ENCODE assay signal across 23 cellular contexts in genomic region chr13:112096959-112097358, GRCh38. TPM values are rescaled to one million over a fixed set of nuclear protein-coding genes. Genes with fewer than 3 reads are reported as not detected.
DNase-seq lines count a peak whose midpoint lies in the region; ATAC-seq, FAIRE-seq and TF ChIP-seq lines count a peak whose summit lies in the region.
"Had no signal": no experiment of that assay in that cellular context is flagged by ENCODE, and none has a peak within 500 bp of the region (broad histone marks: within the 10 kb centered on the region; RNA-seq: fewer than 3 reads in every experiment).

No MANE protein-coding gene starts in this region.

- H3K36me3 ChIP-seq in A673 (ENCODE audit: insufficient read depth, low read length, poor library complexity, severe bottlenecking): no peaks in the 10 kb centered on the region
- no peaks in the 10 kb centered on the region for H3K36me3 ChIP-seq in bronchial epithelial cell (ENCODE audit: control insufficient read depth, insufficient read depth, low read length)
- H3K36me3 ChIP-seq in neuronal stem cell (replicated peaks in 1 of 2; ENCODE audit: control insufficient read depth in 2 of 2, insufficient read depth in 2 of 2, low read length in 2 of 2): no peaks in the 10 kb centered on the region
- H3K36me3 ChIP-seq: HAP-1 had no signal

- intact Hi-C loops in A673 (cut with micrococcal nuclease; ENCODE audit: unreplicated experiment): loop anchor here (5.0 kb wide), 1 partner anchor 510 kb away; no protein-coding TSS in a partner anchor

- no peak overlapping the region for H3K4me2 ChIP-seq in neuronal stem cell (ENCODE audit: insufficient read depth, low read length, poor library complexity, severe bottlenecking)
- H3K4me2 ChIP-seq: A549, GM23338 had no signal

- H3K9me3 ChIP-seq in A673 (ENCODE audit: low read depth, low read length, poor library complexity, severe bottlenecking) (no peaks in the 10 kb centered on the region), neuronal stem cell (replicated peaks in 1 of 2; ENCODE audit: control insufficient read depth in 2 of 2, insufficient read depth in 1 of 2, low read depth in 1 of 2, low read length in 2 of 2) (no peaks in the 10 kb centered on the region)
- H3K9me3 ChIP-seq: A549, HAP-1 had no signal

- H2BK120ac ChIP-seq in neuronal stem cell (ENCODE audit: low read depth, low read length): no peak overlapping the region

- no peak overlapping the region for H2AFZ ChIP-seq in neuronal stem cell (ENCODE audit: low read length)
- H2AFZ ChIP-seq: GM23338 had no signal

- no peak overlapping the region for H3K23ac ChIP-seq in neuronal stem cell (ENCODE audit: low read depth, low read length, poor library complexity)

- peak overlapping the region; percentile 90 for H3K18ac ChIP-seq in neuronal stem cell (ENCODE audit: low read length)

- H3K27ac ChIP-seq in A673 (ENCODE audit: low read depth, low read length, poor library complexity, severe bottlenecking): peak overlapping the region; percentile 96
- no peak overlapping the region for H3K27ac ChIP-seq in neuronal stem cell (replicated peaks; ENCODE audit: low read length)
- H3K27ac ChIP-seq in caudate nucleus (ENCODE audit: low read depth, low read length): no peak overlapping the region
- H3K27ac ChIP-seq: A549 had no signal

- H3K4me1 ChIP-seq in A673 (ENCODE audit: insufficient read depth, low read length, poor library complexity, severe bottlenecking) (peaks cover 62% of the 10 kb centered on the region), neuronal stem cell (ENCODE audit: control insufficient read depth in 2 of 2, insufficient read depth in 1 of 2, low read depth in 1 of 2, low read length in 2 of 2) (peaks cover 16 to 19% of the 10 kb centered on the region in 2 donors)
- H3K4me1 ChIP-seq: A549, HAP-1 had no signal

- no peaks in the 10 kb centered on the region for H3K27me3 ChIP-seq in A673 (replicated peaks; ENCODE audit: insufficient read depth, low read depth, low read length, poor library complexity)
- H3K27me3 ChIP-seq in bronchial epithelial cell (ENCODE audit: control insufficient read depth, insufficient read depth, low read length): no peaks in the 10 kb centered on the region
- no peaks in the 10 kb centered on the region for H3K27me3 ChIP-seq in neuronal stem cell (ENCODE audit: control insufficient read depth in 3 of 3, insufficient read depth in 3 of 3, low read depth in 1 of 3, low read length in 3 of 3)

- POLR2A ChIA-PET in A673 (lab: Charles Lee; ENCODE audit: low non-redundant PET): no interaction called here

- TF ChIP-seq CTCF in A673 (conservative IDR thresholded peaks at IDR 0.05; ENCODE audit: low read depth, low read length) (no peak), bronchial epithelial cell (IDR thresholded peaks at IDR 0.05; ENCODE audit: insufficient read depth, low read length, severe bottlenecking) (no peak)

- no peaks in the 10 kb centered on the region for H3K79me1 ChIP-seq in neuronal stem cell (ENCODE audit: low read depth, low read length)

- peak overlapping the region; percentile 57 for H2BK15ac ChIP-seq in neuronal stem cell (ENCODE audit: low read length)

- no peak overlapping the region for H3K14ac ChIP-seq in neuronal stem cell (ENCODE audit: low read length)

- TSS peak; percentile 93 for BruUV-seq in A673 (replicated peaks; lab: Mats Ljungman, UMichigan)

- H4K91ac ChIP-seq in neuronal stem cell (ENCODE audit: low read depth, low read length, poor library complexity): no peak overlapping the region

- FAIRE-seq in bronchial epithelial cell (lab: Jason Lieb, UNC) (peak; percentile 58), urothelium cell line (lab: Jason Lieb, UNC) (peak; percentile 67)
- FAIRE-seq: A549, GM12891, GM18507, H54 had no signal

- DNase-seq in A673 (ENCODE audit: low spot score) (peak; percentile 21), bronchial epithelial cell (ENCODE audit: low read depth) (no peak), neuronal stem cell (ENCODE audit: low spot score) (no peak), urothelium cell line (ENCODE audit: low spot score) (no peak), GOT3 (lab: John Stamatoyannopoulos, UW) (no peak), caudate nucleus (lab: John Stamatoyannopoulos, UW) (no peak)
- DNase-seq: 8988T; C1 segment of cervical spinal cord; Calu3; CD4-positive, alpha-beta memory T cell; COR-L47; DMS53; GF-D8; HFFc6 had no signal

- no peak overlapping the region for H4K8ac ChIP-seq in neuronal stem cell (ENCODE audit: low read depth, low read length)

- peak overlapping the region; percentile 70 for H3K9ac ChIP-seq in neuronal stem cell (ENCODE audit: low read depth, low read length, poor library complexity)

- H2AK5ac ChIP-seq in neuronal stem cell (ENCODE audit: low read depth, low read length): no peak overlapping the region

- CTCF ChIA-PET in A673 (lab: Charles Lee): no interaction called here

- no peak for ATAC-seq in HG02840 (IDR thresholded peaks at IDR 0.05; ENCODE audit: low FRiP score, unreplicated experiment)
- ATAC-seq: A549 had no signal

- H2BK12ac ChIP-seq in neuronal stem cell (ENCODE audit: low read length): peak overlapping the region; percentile 85

- H3K4me3 ChIP-seq in A673 (ENCODE audit: low read depth, low read length, poor library complexity, severe bottlenecking): peak overlapping the region; percentile 3
- H3K4me3 ChIP-seq in bronchial epithelial cell (ENCODE audit: low read depth, low read length): no peak overlapping the region
- H3K4me3 ChIP-seq in neuronal stem cell (ENCODE audit: low read length in 2 of 2): no peak overlapping the region
- H3K4me3 ChIP-seq: A549, GM23338, HAP-1 had no signal

- H3K4ac ChIP-seq in neuronal stem cell (ENCODE audit: low read length): no peak overlapping the region

- no peak overlapping the region for H2BK5ac ChIP-seq in neuronal stem cell (ENCODE audit: low read length)

- no CpG with 5 or more reads among the region's 9 CpGs for WGBS in neuronal stem cell (ENCODE audit: extremely low coverage in 2 of 2, insufficient read length in 2 of 2, insufficient replicate concordance in 1 of 2), 2 donors

RNA-seq across cellular contexts. Expression of gene SOX1, which starts 30.0 kb away (rescaled TPM):
- total RNA-seq in A673 (2021): 47.7 and 56.6 TPM in 2 replicates
- total RNA-seq in bronchial epithelial cell: not detected in 2 replicates
- 12.8 TPM for polyA plus RNA-seq in neuronal stem cell (2013, experiment 1 of 2)
- polyA plus RNA-seq in neuronal stem cell (2013, experiment 2 of 2): 14.4 TPM
- total RNA-seq: Calu3; CD4-positive, alpha-beta memory T cell; G401; HFFc6 had no signal
- polyA plus RNA-seq: A549; BJ; CD4-positive, alpha-beta memory T cell had no signal

Comparison
In these comparisons a context has a peak if more than half of its experiments do, and no peak if none do; other contexts are left out.
1. RNA of gene SOX1, which starts 30.0 kb away (total RNA-seq): 47.7 to 56.6 TPM in A673; not detected in bronchial epithelial cell; every median in the first group is over 10 times any median in the second.